Comparison of ENCODE assay signal across 20 cellular contexts in genomic region chr20:36709126-36709525, GRCh38. TPM values are rescaled to one million over a fixed set of nuclear protein-coding genes. Genes with fewer than 3 reads are reported as not detected.
DNase-seq lines count a peak whose midpoint lies in the region; FAIRE-seq and TF ChIP-seq lines count a peak whose summit lies in the region.
"Had no signal": no experiment of that assay in that cellular context is flagged by ENCODE, and none has a peak within 500 bp of the region (broad histone marks: within the 10 kb centered on the region; RNA-seq: fewer than 3 reads in every experiment).

No MANE protein-coding gene starts in this region.

- H3K4me3 ChIP-seq in ascending aorta, result no peak overlapping the region
- no peak overlapping the region for H3K4me3 ChIP-seq in left ventricle myocardium inferior
- no peak overlapping the region for H3K4me3 ChIP-seq in breast epithelium
- H3K4me3 ChIP-seq: HAP-1 had no signal

- peaks cover 4 to 28% of the 10 kb centered on the region in 2 donors for H3K4me1 ChIP-seq in ascending aorta
- H3K4me1 ChIP-seq in left ventricle myocardium inferior, result peaks cover 8% of the 10 kb centered on the region
- no peaks in the 10 kb centered on the region for H3K4me1 ChIP-seq in breast epithelium
- H3K4me1 ChIP-seq: BE2C, HAP-1 had no signal

- H3K27ac ChIP-seq in ascending aorta, result peak overlapping the region; percentile 19 to 20
- peak overlapping the region; percentile 34 for H3K27ac ChIP-seq in left ventricle myocardium inferior (replicated peaks)
- no peak overlapping the region for H3K27ac ChIP-seq in breast epithelium

- intact Hi-C loops in ascending aorta (cut with DNase I) (loop anchor here (5.0 kb wide), 1 partner anchor 138 kb away; no protein-coding TSS in a partner anchor), left ventricle myocardium inferior (cut with micrococcal nuclease) (no loop called here), breast epithelium (cut with DNase I; ENCODE audit: low total_unique reads) (no loop called here)

- H3K27me3 ChIP-seq in ascending aorta (no peaks in the 10 kb centered on the region), left ventricle myocardium inferior (ENCODE audit: low read depth) (no peaks in the 10 kb centered on the region), breast epithelium (no peaks in the 10 kb centered on the region)
- H3K27me3 ChIP-seq: BE2C had no signal

- no peak overlapping the region for H3K4me3 Mint-ChIP-seq in progenitor cell of endocrine pancreas (ENCODE audit: low read depth)
- H3K4me3 Mint-ChIP-seq: CD4-positive, CD25-positive, alpha-beta regulatory T cell; CD8-positive, alpha-beta memory T cell had no signal

- no peak for DNase-seq in D721Med (ENCODE audit: insufficient read length, low spot score)
- peak; percentile 34 for DNase-seq in G401 (ENCODE audit: low spot score)
- no peak for DNase-seq in ascending aorta (ENCODE audit: low spot score in 2 of 2)
- DNase-seq in left ventricle myocardium inferior, result no peak
- DNase-seq in breast epithelium (ENCODE audit: low spot score in 2 of 2), result no peak
- DNase-seq in progenitor cell of endocrine pancreas (ENCODE audit: low spot score, unreplicated experiment), result no peak
- no peak for DNase-seq in DMS 273 treated with DMSO at 0.1 percent for 48 hours (lab: John Stamatoyannopoulos, UW)
- DNase-seq: ACHN; BE2C; C1 segment of cervical spinal cord; CD4-positive, CD25-positive, alpha-beta regulatory T cell; CD8-positive, alpha-beta memory T cell; COR-L47; DMS153; DMS79; GF-D8 had no signal

- H3K27me3 Mint-ChIP-seq in progenitor cell of endocrine pancreas, result no peaks in the 10 kb centered on the region
- H3K27me3 Mint-ChIP-seq: CD4-positive, CD25-positive, alpha-beta regulatory T cell; CD8-positive, alpha-beta memory T cell had no signal

- in situ Hi-C loops in G401 (cut with HindIII; ENCODE audit: low sequenced_read_pairs), result no loop called here

- H3K36me3 ChIP-seq in ascending aorta, result no peaks in the 10 kb centered on the region
- H3K36me3 ChIP-seq in left ventricle myocardium inferior, result peaks cover 22% of the 10 kb centered on the region
- no peaks in the 10 kb centered on the region for H3K36me3 ChIP-seq in breast epithelium
- H3K36me3 ChIP-seq: BE2C, HAP-1 had no signal

- no peak overlapping the region for H3K27ac Mint-ChIP-seq in progenitor cell of endocrine pancreas
- H3K27ac Mint-ChIP-seq: CD4-positive, CD25-positive, alpha-beta regulatory T cell; CD8-positive, alpha-beta memory T cell had no signal

- TF ChIP-seq POLR2A in breast epithelium (IDR thresholded peaks at IDR 0.05), result no peak

- TF ChIP-seq CTCF in D721Med (IDR thresholded peaks at IDR 0.05; ENCODE audit: insufficient read depth, missing control alignments) (peak; percentile 8), ascending aorta (IDR thresholded peaks at IDR 0.05) (peak in 1 of 3 experiments; percentile 13), left ventricle myocardium inferior (IDR thresholded peaks at IDR 0.05; ENCODE audit: borderline replicate concordance) (no peak), breast epithelium (IDR thresholded peaks at IDR 0.05) (no peak), progenitor cell of endocrine pancreas (IDR thresholded peaks at IDR 0.05; ENCODE audit: unreplicated experiment) (no peak)

- no peak for FAIRE-seq in D721Med (lab: Jason Lieb, UNC)
- FAIRE-seq: A204.1, GM19239, H1 had no signal

- no peaks in the 10 kb centered on the region for H3K9me3 Mint-ChIP-seq in progenitor cell of endocrine pancreas (ENCODE audit: low read depth)
- H3K9me3 Mint-ChIP-seq: CD4-positive, CD25-positive, alpha-beta regulatory T cell; CD8-positive, alpha-beta memory T cell had no signal

- peaks cover 6% of the 10 kb centered on the region for H3K4me1 Mint-ChIP-seq in progenitor cell of endocrine pancreas (ENCODE audit: low read depth)

- H3K9me3 ChIP-seq in ascending aorta, result no peaks in the 10 kb centered on the region
- H3K9me3 ChIP-seq in left ventricle myocardium inferior (replicated peaks), result no peaks in the 10 kb centered on the region
- no peaks in the 10 kb centered on the region for H3K9me3 ChIP-seq in breast epithelium
- H3K9me3 ChIP-seq: BE2C, HAP-1 had no signal

- H3K36me3 Mint-ChIP-seq in progenitor cell of endocrine pancreas (ENCODE audit: insufficient read depth), result no peaks in the 10 kb centered on the region

RNA-seq across cellular contexts. Expression of gene NDRG3, which starts 36.8 kb away (rescaled TPM):
- total RNA-seq in G401 (2014; rRNA removed; shearing (Covaris generic)), result 27.8 and 34.6 TPM in 2 replicates
- total RNA-seq in ascending aorta (36.9 TPM), left ventricle myocardium inferior (34.4 TPM), breast epithelium (10 to 100 TPM; 18.7 to 24.7 (median 22.9) TPM), progenitor cell of endocrine pancreas (24.7 and 25.6 TPM in 2 replicates)

Comparison
In these comparisons a context has a peak if more than half of its experiments do, and no peak if none do; other contexts are left out.
1. H3K27ac ChIP-seq: peak in ascending aorta (2 of 2) and left ventricle myocardium inferior (single experiment); none in breast epithelium (0 of 2).